Comparison of ENCODE assay signal across 27 cellular contexts in the genomic region with DNA sequence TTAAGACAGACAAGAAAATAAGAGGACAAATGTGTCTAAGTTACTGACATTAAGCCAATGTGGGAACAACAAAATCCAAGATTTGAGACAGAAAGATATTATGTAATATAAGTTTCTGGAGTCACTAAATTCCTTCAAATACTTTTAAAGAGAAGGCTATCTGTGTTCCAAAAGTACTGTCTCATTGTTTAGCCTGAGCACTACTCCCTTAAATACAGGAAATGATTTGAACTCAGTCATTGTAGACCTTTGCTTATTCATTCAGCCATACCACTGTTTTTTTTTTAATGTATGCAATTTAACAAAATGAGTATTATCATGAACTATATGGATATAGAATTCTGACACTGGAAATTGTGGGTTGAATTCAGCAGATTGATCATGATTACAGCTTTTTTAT.
"Had no signal": no experiment of that assay in that cellular context is flagged by ENCODE, and none has a peak within 500 bp of the region (broad histone marks: within the 10 kb centered on the region; RNA-seq: fewer than 3 reads in every experiment).

No MANE protein-coding gene starts in this region.

- H3K27ac Mint-ChIP-seq: activated CD4-positive, alpha-beta T cell treated with anti-CD3 and anti-CD28 coated beads, Interleukin-2, amount 10 ng/mL, durations not matched to agents 7 days and 5 days; activated CD8-positive, alpha-beta memory T cell treated with anti-CD3 and anti-CD28 coated beads, Interleukin-2, amount 10 ng/mL, durations not matched to agents 7 days and 5 days; activated CD8-positive, alpha-beta T cell treated with anti-CD3 and anti-CD28 coated beads for 36 hours; activated naive CD4-positive, alpha-beta T cell treated with anti-CD3 and anti-CD28 coated beads, Interleukin-2, amount 50 U/mL, for 24 hours; activated T-helper 1 cell treated with anti-CD3 and anti-CD28 coated beads, Interleukin-12 subunit alpha, Interleukin-12 subunit beta, Interleukin-2, Interleukin-4 antibody, amounts not matched to agents 30 ng/mL and 10 ng/mL and 1 ng/mL, durations not matched to agents 14 hours and 24 hours and 36 hours; brain; endodermal cell; naive thymus-derived CD4-positive, alpha-beta T cell; stimulated activated naive B cell treated with anti-CD40 and anti-IgM and Interleukin-4, amounts not matched to agents 10 μg/mL and 1 μg/mL and 100 μg/mL, for 72 hours; T-cell; T-helper 2 cell treated with Interferon-gamma antibody and Interleukin-4, amounts not matched to agents 5 μg/mL and 100 μg/mL, for 36 hours had no signal

- H3K36me3 Mint-ChIP-seq: activated CD8-positive, alpha-beta memory T cell treated with anti-CD3 and anti-CD28 coated beads, Interleukin-2, amount 10 ng/mL, durations not matched to agents 7 days and 5 days; activated naive CD4-positive, alpha-beta T cell treated with anti-CD3 and anti-CD28 coated beads, Interleukin-2, amount 50 U/mL, for 24 hours; brain; naive thymus-derived CD4-positive, alpha-beta T cell; stimulated activated naive B cell treated with anti-CD40 and anti-IgM and Interleukin-4, amounts not matched to agents 10 μg/mL and 1 μg/mL and 100 μg/mL, for 72 hours; T-cell had no signal

- H3K36me3 ChIP-seq: colonic mucosa, gastrocnemius medialis, lower lobe of right lung, transverse colon, WERI-Rb-1 had no signal

- H3K9me3 Mint-ChIP-seq: activated CD4-positive, alpha-beta T cell treated with anti-CD3 and anti-CD28 coated beads, Interleukin-2, amount 10 ng/mL, durations not matched to agents 7 days and 5 days; activated CD8-positive, alpha-beta T cell treated with anti-CD3 and anti-CD28 coated beads for 36 hours; activated naive CD4-positive, alpha-beta T cell treated with anti-CD3 and anti-CD28 coated beads, Interleukin-2, amount 50 U/mL, for 24 hours; activated T-helper 1 cell treated with anti-CD3 and anti-CD28 coated beads, Interleukin-12 subunit alpha, Interleukin-12 subunit beta, Interleukin-2, Interleukin-4 antibody, amounts not matched to agents 30 ng/mL and 10 ng/mL and 1 ng/mL, durations not matched to agents 14 hours and 24 hours and 36 hours; central memory CD8-positive, alpha-beta T cell; endodermal cell; neural crest cell; stimulated activated naive B cell treated with anti-CD40 and anti-IgM and Interleukin-4, amounts not matched to agents 10 μg/mL and 1 μg/mL and 100 μg/mL, for 72 hours; T-cell; T-helper 2 cell treated with Interferon-gamma antibody and Interleukin-4, amounts not matched to agents 5 μg/mL and 100 μg/mL, for 36 hours had no signal

- H3K4me1 Mint-ChIP-seq: activated CD4-positive, alpha-beta T cell treated with anti-CD3 and anti-CD28 coated beads, Interleukin-2, amount 10 ng/mL, durations not matched to agents 7 days and 5 days; activated CD8-positive, alpha-beta memory T cell treated with anti-CD3 and anti-CD28 coated beads, Interleukin-2, amount 10 ng/mL, durations not matched to agents 7 days and 5 days; activated naive CD4-positive, alpha-beta T cell treated with anti-CD3 and anti-CD28 coated beads, Interleukin-2, amount 50 U/mL, for 24 hours; brain; central memory CD8-positive, alpha-beta T cell; naive thymus-derived CD4-positive, alpha-beta T cell; stimulated activated naive B cell treated with anti-CD40 and anti-IgM and Interleukin-4, amounts not matched to agents 10 μg/mL and 1 μg/mL and 100 μg/mL, for 72 hours; T-cell had no signal

- ATAC-seq: activated CD8-positive, alpha-beta memory T cell treated with anti-CD3 and anti-CD28 coated beads, Interleukin-2, amount 10 ng/mL, durations not matched to agents 7 days and 5 days; activated CD8-positive, alpha-beta T cell treated with anti-CD3 and anti-CD28 coated beads for 36 hours; gastrocnemius medialis; left colon; lower lobe of right lung; naive thymus-derived CD4-positive, alpha-beta T cell; stimulated activated naive B cell treated with anti-CD40 and anti-IgM and Interleukin-4, amounts not matched to agents 10 μg/mL and 1 μg/mL and 100 μg/mL, for 72 hours; T-cell had no signal

- H3K4me3 Mint-ChIP-seq: activated CD4-positive, alpha-beta T cell treated with anti-CD3 and anti-CD28 coated beads, Interleukin-2, amount 10 ng/mL, durations not matched to agents 7 days and 5 days; activated CD8-positive, alpha-beta memory T cell treated with anti-CD3 and anti-CD28 coated beads, Interleukin-2, amount 10 ng/mL, durations not matched to agents 7 days and 5 days; activated CD8-positive, alpha-beta T cell treated with anti-CD3 and anti-CD28 coated beads for 36 hours; activated naive CD4-positive, alpha-beta T cell treated with anti-CD3 and anti-CD28 coated beads, Interleukin-2, amount 50 U/mL, for 24 hours; activated T-helper 1 cell treated with anti-CD3 and anti-CD28 coated beads, Interleukin-12 subunit alpha, Interleukin-12 subunit beta, Interleukin-2, Interleukin-4 antibody, amounts not matched to agents 30 ng/mL and 10 ng/mL and 1 ng/mL, durations not matched to agents 14 hours and 24 hours and 36 hours; brain; central memory CD8-positive, alpha-beta T cell; endodermal cell; naive thymus-derived CD4-positive, alpha-beta T cell; neural crest cell; stimulated activated naive B cell treated with anti-CD40 and anti-IgM and Interleukin-4, amounts not matched to agents 10 μg/mL and 1 μg/mL and 100 μg/mL, for 72 hours; T-cell; T-helper 2 cell treated with Interferon-gamma antibody and Interleukin-4, amounts not matched to agents 5 μg/mL and 100 μg/mL, for 36 hours had no signal

- H3K9me3 ChIP-seq: colonic mucosa, gastrocnemius medialis, lower lobe of right lung, transverse colon had no signal

- H3K27me3 Mint-ChIP-seq: activated CD4-positive, alpha-beta T cell treated with anti-CD3 and anti-CD28 coated beads, Interleukin-2, amount 10 ng/mL, durations not matched to agents 7 days and 5 days; activated CD8-positive, alpha-beta memory T cell treated with anti-CD3 and anti-CD28 coated beads, Interleukin-2, amount 10 ng/mL, durations not matched to agents 7 days and 5 days; activated CD8-positive, alpha-beta T cell treated with anti-CD3 and anti-CD28 coated beads for 36 hours; brain; central memory CD8-positive, alpha-beta T cell; stimulated activated naive B cell treated with anti-CD40 and anti-IgM and Interleukin-4, amounts not matched to agents 10 μg/mL and 1 μg/mL and 100 μg/mL, for 72 hours had no signal

- DNase-seq: activated CD4-positive, alpha-beta T cell treated with anti-CD3 and anti-CD28 coated beads, Interleukin-2, amount 10 ng/mL, durations not matched to agents 7 days and 5 days; activated CD4-positive, CD25-positive, alpha-beta regulatory T cell treated with anti-CD3 and anti-CD28 coated beads, Interleukin-2, amount 50 U/mL, for 72 hours; activated CD8-positive, alpha-beta memory T cell treated with anti-CD3 and anti-CD28 coated beads, Interleukin-2, amount 10 ng/mL, durations not matched to agents 7 days and 5 days; activated CD8-positive, alpha-beta T cell treated with anti-CD3 and anti-CD28 coated beads for 36 hours; activated gamma-delta T cell; activated T-cell treated with anti-CD3 and anti-CD28 coated beads for 4 hours; aorta; colonic mucosa; endodermal cell; erythroblast; gastrocnemius medialis; hypothalamus; left colon; lower lobe of right lung; naive thymus-derived CD4-positive, alpha-beta T cell; stimulated activated CD4-positive, alpha-beta T cell treated with anti-CD3 and anti-CD28 coated beads, Interleukin-2, amount 100 ng/mL, for 48 hours; stimulated activated CD8-positive, alpha-beta memory T cell treated with anti-CD3 and anti-CD28 coated beads, Interleukin-4, amount 100 ng/mL, for 48 hours; stimulated activated naive B cell treated with anti-CD40 and anti-IgM and Interleukin-4, amounts not matched to agents 10 μg/mL and 1 μg/mL and 100 μg/mL, for 72 hours; T-cell; transverse colon; WERI-Rb-1 had no signal

- H3K4me1 ChIP-seq: colonic mucosa, lower lobe of right lung had no signal

- H3K4me3 ChIP-seq: colonic mucosa, gastrocnemius medialis, lower lobe of right lung, transverse colon had no signal
